ENCODE assay signal across 16 cellular contexts in genomic region chr1:58976294-58976693, GRCh38.
DNase-seq lines count a peak whose midpoint lies in the region; ATAC-seq and TF ChIP-seq lines count a peak whose summit lies in the region.
"Had no signal": no experiment of that assay in that cellular context is flagged by ENCODE, and none has a peak within 500 bp of the region (broad histone marks: within the 10 kb centered on the region; RNA-seq: fewer than 3 reads in every experiment).

No MANE protein-coding gene starts in this region.

- intact Hi-C loops in left ventricle myocardium superior (cut with micrococcal nuclease) = no loop called here
- intact Hi-C loops in Right ventricle myocardium superior (cut with DNase I) = loop anchor here (10.0 kb wide), 2 partner anchors 69 to 169 kb away; no protein-coding TSS in a partner anchor
- intact Hi-C loops in stomach (cut with DNase I; ENCODE audit: low total_unique reads) = no loop called here

- H3K4me1 ChIP-seq in foreskin keratinocyte (peaks cover 12% of the 10 kb centered on the region), stomach (peaks cover 10 to 32% (median 21%) of the 10 kb centered on the region in 4 donors)
- H3K4me1 ChIP-seq: HAP-1 had no signal

- no peaks in the 10 kb centered on the region for H3K27me3 Mint-ChIP-seq in mesothelial cell of epicardium (ENCODE audit: low read depth)
- H3K27me3 Mint-ChIP-seq: B cell had no signal

- H3K4me3 ChIP-seq in stomach = no peak overlapping the region
- H3K4me3 ChIP-seq: BLaER1 treated with 17β-estradiol and CSF1 and Interleukin-3, amounts not matched to agents 10 nM and 100 nM; GM23248; HAP-1 had no signal

- TF ChIP-seq CTCF in foreskin keratinocyte (conservative IDR thresholded peaks at IDR 0.05) = no peak
- TF ChIP-seq CTCF in mesothelial cell of epicardium (IDR thresholded peaks at IDR 0.05; ENCODE audit: unreplicated experiment) = no peak
- no peak for TF ChIP-seq CTCF in stomach (IDR thresholded peaks at IDR 0.05)

- TF ChIP-seq EP300 in stomach (IDR thresholded peaks at IDR 0.05) = no peak

- DNase-seq in left ventricle myocardium superior = no peak
- DNase-seq in Right ventricle myocardium superior = no peak
- DNase-seq in foreskin keratinocyte = no peak
- DNase-seq in mesothelial cell of epicardium (ENCODE audit: low spot score in 2 of 2, unreplicated experiment in 2 of 2) = no peak
- peak; percentile 73 for DNase-seq in stomach
- no peak for DNase-seq in NCI-H226
- DNase-seq: CD8-positive, alpha-beta T cell; COR-L47; DMS 273 treated with DMSO at 0.1 percent for 48 hours; DMS53 had no signal

- no peaks in the 10 kb centered on the region for H3K9me3 Mint-ChIP-seq in mesothelial cell of epicardium
- H3K9me3 Mint-ChIP-seq: CD8-positive, alpha-beta T cell had no signal

- H3K27me3 ChIP-seq in foreskin keratinocyte (no peaks in the 10 kb centered on the region), stomach (no peaks in the 10 kb centered on the region)
- H3K27me3 ChIP-seq: BLaER1 treated with 17β-estradiol and CSF1 and Interleukin-3, amounts not matched to agents 10 nM and 100 nM had no signal

- H3K27ac ChIP-seq in foreskin keratinocyte (no peak overlapping the region), stomach (peak overlapping the region in 4 of 5 donors; percentile 41 to 66 (median 46))
- H3K27ac ChIP-seq: BLaER1 treated with 17β-estradiol and CSF1 and Interleukin-3, amounts not matched to agents 10 nM and 100 nM; GM23248 had no signal

- H3K4me1 Mint-ChIP-seq in mesothelial cell of epicardium = peaks cover 49% of the 10 kb centered on the region

- H3K27ac Mint-ChIP-seq in mesothelial cell of epicardium = peak overlapping the region; percentile 85
- H3K27ac Mint-ChIP-seq: B cell; CD8-positive, alpha-beta T cell had no signal

- 21 to 57% (median 50%) methylated on average over 1 of the region's 1 CpG for WGBS in stomach, 5 donors

- no peak for TF ChIP-seq POLR2A in stomach (IDR thresholded peaks at IDR 0.05)

- H3K4me3 Mint-ChIP-seq in mesothelial cell of epicardium = no peak overlapping the region
- H3K4me3 Mint-ChIP-seq: B cell; CD8-positive, alpha-beta T cell had no signal

- no peaks in the 10 kb centered on the region for H3K36me3 ChIP-seq in stomach
- H3K36me3 ChIP-seq: BLaER1 treated with 17β-estradiol and CSF1 and Interleukin-3, amounts not matched to agents 10 nM and 100 nM; HAP-1 had no signal

- H3K9me3 ChIP-seq in stomach = no peaks in the 10 kb centered on the region
- H3K9me3 ChIP-seq: BLaER1 treated with 17β-estradiol and CSF1 and Interleukin-3, amounts not matched to agents 10 nM and 100 nM; HAP-1 had no signal

- no peaks in the 10 kb centered on the region for H3K36me3 Mint-ChIP-seq in mesothelial cell of epicardium
- H3K36me3 Mint-ChIP-seq: CD8-positive, alpha-beta T cell had no signal

- ATAC-seq in left ventricle myocardium superior (peak; percentile 39), Right ventricle myocardium superior (ENCODE audit: poor library complexity) (no peak), foreskin keratinocyte (peak; percentile 10), HG03378 (IDR thresholded peaks at IDR 0.05; ENCODE audit: unreplicated experiment) (no peak), GM21737 (IDR thresholded peaks at IDR 0.05; ENCODE audit: unreplicated experiment) (no peak)
- ATAC-seq: CD8-positive, alpha-beta T cell had no signal

Comparison
In these comparisons a context has a peak if more than half of its experiments do, and no peak if none do; other contexts are left out.
1. ATAC-seq: peak in left ventricle myocardium superior (single experiment) and foreskin keratinocyte (single experiment); none in Right ventricle myocardium superior (single experiment), HG03378 (single experiment) and GM21737 (single experiment).